In the genomic region with DNA sequence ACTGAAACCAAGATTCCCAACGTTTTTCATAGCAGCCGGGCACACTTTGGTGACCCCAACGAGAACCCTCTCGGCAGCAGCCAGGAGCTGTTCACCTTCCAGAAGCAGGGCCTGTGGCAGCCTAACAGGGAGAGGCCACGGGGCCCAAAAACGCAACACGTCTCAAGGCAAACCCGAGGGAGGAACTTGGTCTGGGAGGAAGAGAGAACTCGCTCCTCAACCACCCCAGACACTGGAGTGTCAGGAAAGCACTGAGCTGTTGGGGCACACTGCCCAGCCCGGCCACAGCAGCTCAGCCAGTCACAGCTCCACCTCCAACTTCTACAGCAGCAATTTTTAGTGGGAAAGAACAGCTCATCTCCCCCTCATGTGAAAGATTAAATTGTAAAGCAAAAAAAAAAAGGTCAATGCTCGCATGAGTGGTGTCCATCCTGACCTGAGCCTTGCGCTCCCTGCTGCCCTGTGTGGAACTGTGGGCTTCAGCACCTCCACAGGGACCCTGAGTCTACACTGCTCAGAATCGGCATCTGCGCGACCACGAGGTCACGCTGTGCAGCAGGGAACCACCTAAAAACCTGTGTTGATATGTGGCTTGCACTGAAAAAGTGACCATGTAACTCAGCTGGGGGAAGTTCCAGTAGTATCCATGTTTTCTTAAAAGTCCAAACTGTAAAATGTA, we compare ENCODE assay signal across 18 cellular contexts. TPM values are rescaled to one million over a fixed set of nuclear protein-coding genes. Genes with fewer than 3 reads are reported as not detected.
DNase-seq lines count a peak whose midpoint lies in the region; ATAC-seq, FAIRE-seq and TF ChIP-seq lines count a peak whose summit lies in the region.
"Had no signal": no experiment of that assay in that cellular context is flagged by ENCODE, and none has a peak within 500 bp of the region (broad histone marks: within the 10 kb centered on the region; RNA-seq: fewer than 3 reads in every experiment).

No MANE protein-coding gene starts in this region.

- POLR2A ChIA-PET in IMR-90 (lab: Charles Lee; ENCODE audit: unreplicated experiment) (interaction anchor here (0.5 kb wide), 1 partner anchor 623 kb away, joined by 17 read pairs; no protein-coding TSS in a partner anchor), endothelial cell of umbilical vein (lab: Charles Lee) (no interaction called here)

- no peak overlapping the region for H3K27ac ChIP-seq in IMR-90 (ENCODE audit: insufficient read depth, low read length)
- no peak overlapping the region for H3K27ac ChIP-seq in endothelial cell of umbilical vein (ENCODE audit: insufficient read depth, low read depth, low read length)
- H3K27ac ChIP-seq in tibial nerve, result peak overlapping the region in 3 of 4 donors; percentile 47 to 86 (median 84)
- H3K27ac ChIP-seq: HL-60, KMS-11 had no signal

- H4K20me1 ChIP-seq in IMR-90 (ENCODE audit: insufficient read depth, low read length) (no peaks in the 10 kb centered on the region), endothelial cell of umbilical vein (replicated peaks; ENCODE audit: control insufficient read depth, extremely low read depth, insufficient read depth, low read length) (no peaks in the 10 kb centered on the region)

- in situ Hi-C loops in IMR-90 (cut with MboI; ENCODE audit: low sequenced_read_pairs), result no loop called here

- 0 out of 4 replicates have a peak overlapping the region, but pooled peaks of 1 of the 2 experiments have one; percentile 7 for H4K8ac ChIP-seq in IMR-90 (ENCODE audit: low read depth in 2 of 2, low read length in 2 of 2)

- no peak overlapping the region for H3K4me3 Mint-ChIP-seq in nephron progenitor cell
- H3K4me3 Mint-ChIP-seq: activated CD8-positive, alpha-beta memory T cell treated with anti-CD3 and anti-CD28 coated beads, Interleukin-2, amount 10 ng/mL, durations not matched to agents 7 days and 5 days; activated naive CD4-positive, alpha-beta T cell treated with anti-CD3 and anti-CD28 coated beads, Interleukin-2, amount 10 ng/mL, durations not matched to agents 7 days and 5 days; CD4-positive, CD25-positive, alpha-beta regulatory T cell; T-helper 17 cell had no signal

- H3K14ac ChIP-seq in IMR-90 (replicated peaks; ENCODE audit: low read depth, low read length), result no peak overlapping the region

- intact Hi-C loops in IMR-90 (cut with micrococcal nuclease), result no loop called here
- intact Hi-C loops in endothelial cell of umbilical vein (cut with micrococcal nuclease), result no loop called here

- H2AFZ ChIP-seq in IMR-90 (replicated peaks; ENCODE audit: low read length, poor library complexity) (no peak overlapping the region), endothelial cell of umbilical vein (ENCODE audit: low read depth, low read length) (no peak overlapping the region)

- H3K4me3 ChIP-seq in IMR-90 (ENCODE audit: insufficient read depth, low read depth, low read length) (no peak overlapping the region), endothelial cell of umbilical vein (replicated peaks in 1 of 3; ENCODE audit: insufficient read depth in 1 of 3, low read depth in 1 of 3, low read length in 3 of 3) (no peak overlapping the region), tibial nerve (no peak overlapping the region)

- no TSS peak for BruUV-seq in IMR-90 (replicated peaks; lab: Mats Ljungman, UMichigan)
- TSS peak; percentile 18 for BruUV-seq in endothelial cell of umbilical vein (replicated peaks; lab: Mats Ljungman, UMichigan)

- no peak for TF ChIP-seq EP300 in tibial nerve (IDR thresholded peaks at IDR 0.05)

- no peak overlapping the region for H3K4me2 ChIP-seq in IMR-90 (ENCODE audit: low read depth, low read length)
- H3K4me2 ChIP-seq in endothelial cell of umbilical vein (ENCODE audit: insufficient read depth, low read length), result no peak overlapping the region
- H3K4me2 ChIP-seq: KMS-11 had no signal

- H4K5ac ChIP-seq in IMR-90 (ENCODE audit: low read depth, low read length), result no peak overlapping the region

- peaks cover 0 to 6% of the 10 kb centered on the region in 2 experiments; a peak in 2 of 4 replicates for H3K79me1 ChIP-seq in IMR-90 (ENCODE audit: low read depth in 1 of 2, low read length in 2 of 2)

- dilution Hi-C loops in IMR-90 (cut with HindIII; ENCODE audit: low sequenced_read_pairs, unreplicated experiment) (no loop called here), endothelial cell of umbilical vein (cut with MboI; ENCODE audit: extremely low pct_ligation_motif_present, low sequenced_read_pairs) (no loop called here)

- H3K9ac ChIP-seq in IMR-90 (ENCODE audit: low read depth, low read length) (no peak overlapping the region), endothelial cell of umbilical vein (replicated peaks; ENCODE audit: extremely low read depth, insufficient read depth, low read length) (no peak overlapping the region)
- H3K9ac ChIP-seq: KMS-11 had no signal

- no peak overlapping the region for H2BK15ac ChIP-seq in IMR-90 (ENCODE audit: low read depth, low read length)

- H3K79me2 ChIP-seq in endothelial cell of umbilical vein (ENCODE audit: control insufficient read depth, insufficient read depth, low read length), result no peaks in the 10 kb centered on the region

- no peak overlapping the region for H3K56ac ChIP-seq in IMR-90 (ENCODE audit: extremely low read depth, insufficient read depth, low read length)

- no peak overlapping the region for H4K91ac ChIP-seq in IMR-90 (ENCODE audit: insufficient read depth, low read depth, low read length)

- TF ChIP-seq RAD21 in IMR-90 (IDR thresholded peaks at IDR 0.05; ENCODE audit: low read length), result no peak

- H3K36me3 ChIP-seq in IMR-90 (ENCODE audit: control insufficient read depth, insufficient read depth, low read length) (peaks cover 41% of the 10 kb centered on the region), endothelial cell of umbilical vein (ENCODE audit: control insufficient read depth in 2 of 2, extremely low read depth in 1 of 2, insufficient read depth in 2 of 2, low read length in 2 of 2) (peaks cover 19 to 30% of the 10 kb centered on the region in 2 experiments), tibial nerve (peaks cover 0 to 93% (median 9%) of the 10 kb centered on the region in 3 donors)

- H3K4me1 Mint-ChIP-seq in nephron progenitor cell, result peaks cover 32% of the 10 kb centered on the region
- H3K4me1 Mint-ChIP-seq: activated CD8-positive, alpha-beta memory T cell treated with anti-CD3 and anti-CD28 coated beads, Interleukin-2, amount 10 ng/mL, durations not matched to agents 7 days and 5 days; activated naive CD4-positive, alpha-beta T cell treated with anti-CD3 and anti-CD28 coated beads, Interleukin-2, amount 10 ng/mL, durations not matched to agents 7 days and 5 days; CD4-positive, CD25-positive, alpha-beta regulatory T cell had no signal

- H2BK120ac ChIP-seq in IMR-90 (ENCODE audit: low read depth, low read length), result no peak overlapping the region

- no peak overlapping the region for H2AK9ac ChIP-seq in IMR-90 (replicated peaks; ENCODE audit: low read depth, low read length, poor library complexity)

- H2AK5ac ChIP-seq in IMR-90 (ENCODE audit: low read depth, low read length), result no peak overlapping the region

- no peak overlapping the region for H2BK20ac ChIP-seq in IMR-90 (ENCODE audit: low read depth, low read length)

- peaks cover 14% of the 10 kb centered on the region; the same call in 1 of the 2 replicates for H3K4me1 ChIP-seq in IMR-90 (ENCODE audit: control insufficient read depth, insufficient read depth, low read length)
- no peaks in the 10 kb centered on the region for H3K4me1 ChIP-seq in endothelial cell of umbilical vein (ENCODE audit: control insufficient read depth, extremely low read depth, insufficient read depth, low read length)
- peaks cover 0 to 51% (median 19%) of the 10 kb centered on the region in 4 donors for H3K4me1 ChIP-seq in tibial nerve

- H3K9me1 ChIP-seq in IMR-90 (ENCODE audit: insufficient read depth, low read length), result peaks cover 36% of the 10 kb centered on the region
- no peaks in the 10 kb centered on the region for H3K9me1 ChIP-seq in endothelial cell of umbilical vein (replicated peaks; ENCODE audit: control insufficient read depth, extremely low read depth, insufficient read depth, low read length)

- 0 out of 2 replicates have a peak, but pooled peaks have one; percentile 37 for ATAC-seq in IMR-90 (ENCODE audit: low read depth)
- ATAC-seq: activated CD8-positive, alpha-beta memory T cell treated with anti-CD3 and anti-CD28 coated beads, Interleukin-2, amount 10 ng/mL, durations not matched to agents 7 days and 5 days; stimulated activated naive CD8-positive, alpha-beta T cell treated with anti-CD3 and anti-CD28 coated beads, Interleukin-15, Interleukin-2, amounts not matched to agents 100 U/mL and 50 U/mL, for 24 hours; T-helper 17 cell had no signal

- no peak for TF ChIP-seq CTCF in IMR-90 (conservative IDR thresholded peaks at IDR 0.05; ENCODE audit: low read depth, low read length)
- no peak for TF ChIP-seq CTCF in endothelial cell of umbilical vein (IDR thresholded peaks at IDR 0.05; ENCODE audit: extremely low read depth in 1 of 2, insufficient read depth in 1 of 2, low read depth in 1 of 2, low read length in 2 of 2)
- TF ChIP-seq CTCF in nephron progenitor cell (IDR thresholded peaks at IDR 0.05), result no peak
- TF ChIP-seq CTCF in tibial nerve (IDR thresholded peaks at IDR 0.05), result no peak

- H3K23ac ChIP-seq in IMR-90 (ENCODE audit: low read depth, low read length), result no peak overlapping the region

- H3K36me3 Mint-ChIP-seq in nephron progenitor cell (ENCODE audit: low read depth), result peaks cover 40% of the 10 kb centered on the region

- no peaks in the 10 kb centered on the region for H3K9me3 Mint-ChIP-seq in nephron progenitor cell
- H3K9me3 Mint-ChIP-seq: activated naive CD4-positive, alpha-beta T cell treated with anti-CD3 and anti-CD28 coated beads, Interleukin-2, amount 10 ng/mL, durations not matched to agents 7 days and 5 days; CD4-positive, CD25-positive, alpha-beta regulatory T cell had no signal

- peak overlapping the region; percentile 41 for H3K27ac Mint-ChIP-seq in nephron progenitor cell
- H3K27ac Mint-ChIP-seq: activated CD8-positive, alpha-beta memory T cell treated with anti-CD3 and anti-CD28 coated beads, Interleukin-2, amount 10 ng/mL, durations not matched to agents 7 days and 5 days; activated naive CD4-positive, alpha-beta T cell treated with anti-CD3 and anti-CD28 coated beads, Interleukin-2, amount 10 ng/mL, durations not matched to agents 7 days and 5 days; CD4-positive, CD25-positive, alpha-beta regulatory T cell; T-helper 17 cell had no signal

- H3K27me3 ChIP-seq in IMR-90 (ENCODE audit: control insufficient read depth, insufficient read depth, low read length) (no peaks in the 10 kb centered on the region), endothelial cell of umbilical vein (ENCODE audit: control insufficient read depth in 2 of 2, insufficient read depth in 2 of 2, low read length in 2 of 2) (no peaks in the 10 kb centered on the region), tibial nerve (no peaks in the 10 kb centered on the region)

- H3K9me3 ChIP-seq in IMR-90 (ENCODE audit: control insufficient read depth, insufficient read depth, low read length), result no peaks in the 10 kb centered on the region
- H3K9me3 ChIP-seq in endothelial cell of umbilical vein (replicated peaks; ENCODE audit: control insufficient read depth, insufficient read depth, low read length), result no peaks in the 10 kb centered on the region
- no peaks in the 10 kb centered on the region for H3K9me3 ChIP-seq in tibial nerve

- H3K18ac ChIP-seq in IMR-90 (ENCODE audit: low read depth, low read length), result no peak overlapping the region

- 100% methylated on average over 1 of the region's 17 CpGs; no CpG with 5 or more reads in 1 of the 2 experiments for WGBS in IMR-90 (ENCODE audit: extremely low coverage in 2 of 2, insufficient read length in 1 of 2), 2 experiments
- WGBS in tibial nerve, 2 donors, result 56 to 67% methylated on average over 17 of the region's 17 CpGs

- no peak for FAIRE-seq in endothelial cell of umbilical vein (lab: Jason Lieb, UNC)
- FAIRE-seq: frontal cortex had no signal

- CTCF ChIA-PET in IMR-90 (lab: Yijun Ruan, JAX) (interaction anchor here (1.1 kb wide), 1 partner anchor 477 kb away, joined by 3 read pairs; no protein-coding TSS in a partner anchor), endothelial cell of umbilical vein (lab: Charles Lee) (interaction anchor here (1.5 kb wide), 1 partner anchor 15 kb away, joined by 3 read pairs; no protein-coding TSS in a partner anchor)

- no peak overlapping the region; the same call in 1 of the 2 replicates for H3K4ac ChIP-seq in IMR-90 (ENCODE audit: low read depth, low read length)

- H3K27me3 Mint-ChIP-seq in nephron progenitor cell (ENCODE audit: low read depth, poor library complexity), result no peaks in the 10 kb centered on the region
- H3K27me3 Mint-ChIP-seq: activated CD8-positive, alpha-beta memory T cell treated with anti-CD3 and anti-CD28 coated beads, Interleukin-2, amount 10 ng/mL, durations not matched to agents 7 days and 5 days; activated naive CD4-positive, alpha-beta T cell treated with anti-CD3 and anti-CD28 coated beads, Interleukin-2, amount 10 ng/mL, durations not matched to agents 7 days and 5 days; CD4-positive, CD25-positive, alpha-beta regulatory T cell; T-helper 17 cell had no signal

- H2BK5ac ChIP-seq in IMR-90 (ENCODE audit: low read depth, low read length, poor library complexity, severe bottlenecking), result no peak overlapping the region

- TF ChIP-seq POLR2A in IMR-90 (IDR thresholded peaks at IDR 0.05; ENCODE audit: low read depth, low read length) (no peak), endothelial cell of umbilical vein (IDR thresholded peaks at IDR 0.05; ENCODE audit: low read depth, low read length) (no peak), tibial nerve (IDR thresholded peaks at IDR 0.05) (no peak)

- no peak for DNase-seq in IMR-90
- DNase-seq in endothelial cell of umbilical vein (ENCODE audit: low read depth, low spot score), result no peak
- no peak for DNase-seq in nephron progenitor cell
- no peak for DNase-seq in tibial nerve (ENCODE audit: low spot score in 2 of 2)
- no peak for DNase-seq in AML-193 (lab: John Stamatoyannopoulos, UW)
- DNase-seq in NCI-H774 (lab: John Stamatoyannopoulos, UW), result no peak
- DNase-seq in NK-92 treated with Interleukin-12 subunit alpha and Interleukin-12 subunit beta, amount 100 ng/mL, for 24 hours (lab: John Stamatoyannopoulos, UW), result no peak
- DNase-seq: activated CD8-positive, alpha-beta memory T cell treated with anti-CD3 and anti-CD28 coated beads, Interleukin-2, amount 10 ng/mL, durations not matched to agents 7 days and 5 days; activated naive CD4-positive, alpha-beta T cell treated with anti-CD3 and anti-CD28 coated beads, Interleukin-2, amount 10 ng/mL, durations not matched to agents 7 days and 5 days; CD4-positive, CD25-positive, alpha-beta regulatory T cell; effector CD8-positive, alpha-beta T cell; occipital lobe; SHP77; stimulated activated naive CD8-positive, alpha-beta T cell treated with anti-CD3 and anti-CD28 coated beads, Interleukin-15, Interleukin-2, amounts not matched to agents 100 U/mL and 50 U/mL, for 24 hours; T-helper 17 cell had no signal

RNA-seq across cellular contexts. Expression of gene IPPK, which starts 55.0 kb away (rescaled TPM):
- total RNA-seq in IMR-90 (2012; rRNA removed), result 25.1 and 27.5 TPM in 2 replicates
- polyA plus RNA-seq in IMR-90 (2012; rRNA removed), result 25.3 and 26.8 TPM in 2 replicates
- 12.5 and 13.1 TPM in 2 replicates for polyA plus RNA-seq in IMR-90 (2012; cell fraction: cytosol; rRNA removed)
- polyA plus RNA-seq in IMR-90 (2012; cell fraction: nucleus; rRNA removed; ENCODE audit: low replicate concordance), result 40.6 and 52.6 TPM in 2 replicates
- total RNA-seq in endothelial cell of umbilical vein, result 12.5 and 14.0 TPM in 2 replicates
- polyA plus RNA-seq in endothelial cell of umbilical vein, result 26.6 and 28.0 TPM in 2 replicates
- polyA plus RNA-seq in endothelial cell of umbilical vein (2011; cell fraction: cytosol; rRNA removed), result 21.6 and 26.3 TPM in 2 replicates
- polyA plus RNA-seq in endothelial cell of umbilical vein (2011; cell fraction: nucleus; rRNA removed), result 58.5 and 61.1 TPM in 2 replicates
- polyA plus RNA-seq in endothelial cell of umbilical vein (2012), result 17.4 and 20.9 TPM in 2 replicates
- 50.1 and 70.1 TPM in 2 replicates for polyA minus RNA-seq in endothelial cell of umbilical vein
- 10.3 TPM for polyA minus RNA-seq in endothelial cell of umbilical vein (2011; cell fraction: cytosol; rRNA and poly(A)+ RNA removed)
- 15.4 and 26.9 TPM in 2 replicates for polyA minus RNA-seq in endothelial cell of umbilical vein (2011; cell fraction: nucleus; rRNA and poly(A)+ RNA removed)
- total RNA-seq in tibial nerve, result 10 to 100 TPM in 2 of 4 donors, 1 to 10 TPM in 2; 8.0 to 18.8 (median 11.0) TPM

Comparison
In these comparisons a context has a peak if more than half of its experiments do, and no peak if none do; other contexts are left out.
1. H3K27ac ChIP-seq: peak in tibial nerve (3 of 4); none in IMR-90 (single experiment) and endothelial cell of umbilical vein (single experiment).